1 cellular context compared by ENCODE assay signal in the genomic region with DNA sequence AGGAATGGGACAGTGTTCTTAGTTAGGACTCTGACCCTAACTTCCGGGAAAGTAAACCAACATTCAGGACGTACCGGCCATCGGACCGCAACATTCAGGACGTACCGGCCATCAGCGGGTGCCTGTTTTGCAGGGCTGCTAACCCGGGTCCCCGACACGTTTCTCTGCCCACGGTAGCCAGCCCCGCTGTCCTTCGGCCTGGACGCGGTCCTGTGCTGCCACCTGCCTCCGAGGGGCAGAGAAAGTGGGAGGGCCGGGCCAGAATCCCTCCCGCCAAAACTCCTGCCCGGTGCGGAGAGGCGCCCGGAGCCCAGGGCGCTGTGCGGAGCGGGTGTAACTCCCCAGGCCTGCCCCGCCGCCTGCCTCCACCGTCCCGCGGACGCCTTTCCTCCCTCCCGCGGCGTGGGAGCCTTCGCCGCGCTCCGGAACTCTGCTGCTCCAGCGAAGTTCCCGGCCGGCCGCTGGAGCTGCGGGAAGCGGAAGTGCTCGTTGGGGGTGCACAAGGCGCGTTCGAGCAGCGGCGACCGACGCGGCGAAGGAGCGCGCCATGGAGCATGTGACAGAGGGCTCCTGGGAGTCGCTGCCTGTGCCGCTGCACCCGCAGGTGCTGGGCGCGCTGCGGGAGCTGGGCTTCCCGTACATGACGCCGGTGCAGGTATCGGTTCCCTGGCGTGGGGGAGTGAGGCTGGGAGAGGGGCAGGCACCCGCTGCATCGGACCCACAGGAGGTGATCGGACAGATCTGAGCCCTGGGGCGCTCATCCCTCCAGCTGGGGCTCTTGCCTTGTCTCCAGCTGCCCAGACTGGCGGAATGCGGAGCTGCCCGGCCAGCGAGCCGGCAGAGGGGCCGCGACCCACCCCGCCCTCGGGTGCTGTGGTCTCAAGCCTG.
TF ChIP-seq lines count a peak whose summit lies in the region.

A gene with protein sequence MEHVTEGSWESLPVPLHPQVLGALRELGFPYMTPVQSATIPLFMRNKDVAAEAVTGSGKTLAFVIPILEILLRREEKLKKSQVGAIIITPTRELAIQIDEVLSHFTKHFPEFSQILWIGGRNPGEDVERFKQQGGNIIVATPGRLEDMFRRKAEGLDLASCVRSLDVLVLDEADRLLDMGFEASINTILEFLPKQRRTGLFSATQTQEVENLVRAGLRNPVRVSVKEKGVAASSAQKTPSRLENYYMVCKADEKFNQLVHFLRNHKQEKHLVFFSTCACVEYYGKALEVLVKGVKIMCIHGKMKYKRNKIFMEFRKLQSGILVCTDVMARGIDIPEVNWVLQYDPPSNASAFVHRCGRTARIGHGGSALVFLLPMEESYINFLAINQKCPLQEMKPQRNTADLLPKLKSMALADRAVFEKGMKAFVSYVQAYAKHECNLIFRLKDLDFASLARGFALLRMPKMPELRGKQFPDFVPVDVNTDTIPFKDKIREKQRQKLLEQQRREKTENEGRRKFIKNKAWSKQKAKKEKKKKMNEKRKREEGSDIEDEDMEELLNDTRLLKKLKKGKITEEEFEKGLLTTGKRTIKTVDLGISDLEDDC (plus strand): TSS at position 498 of the 888 bp plus-strand sequence. CDS start 50 bp downstream, at position 548.

TF ChIP-seq in GM12878, 131 proteins besides CTCF, POLR2A, EP300 and RAD21 (continued from another document and continues in another):
- TF ChIP-seq ZNF592 (IDR thresholded peaks at IDR 0.05) (peak; percentile 34; the same call in 1 of the 2 replicates), MYC (IDR thresholded peaks at IDR 0.05; ENCODE audit: insufficient read depth, insufficient read length, insufficient replicate concordance, low read length, severe bottlenecking) (peak; percentile 99), ZSCAN29 (IDR thresholded peaks at IDR 0.05) (peak; percentile 20; the same call in 1 of the 2 replicates), RCOR1 (conservative IDR thresholded peaks at IDR 0.05; ENCODE audit: low read depth, low read length) (no peak), ASH2L (IDR thresholded peaks at IDR 0.05; ENCODE audit: borderline replicate concordance, low read depth) (0 out of 2 replicates have a peak, but pooled peaks have one; percentile 89), ESRRA (IDR thresholded peaks at IDR 0.05; ENCODE audit: low read length) (no peak; the same call in none of the 2 replicates), CHD4 (IDR thresholded peaks at IDR 0.05) (no peak), MYB (IDR thresholded peaks at IDR 0.05; ENCODE audit: borderline replicate concordance, low read depth, low read length) (no peak), STAT3 (IDR thresholded peaks at IDR 0.05; ENCODE audit: low read depth, low read length) (no peak), CHD2 (IDR thresholded peaks at IDR 0.05; ENCODE audit: borderline replicate concordance, low read depth, low read length) (peak; percentile 75), ZNF274 (IDR thresholded peaks at IDR 0.05; ENCODE audit: insufficient read depth, insufficient read length) (no peak), BHLHE40 (IDR thresholded peaks at IDR 0.05; ENCODE audit: borderline replicate concordance in 1 of 2, low read depth in 2 of 2, low read length in 1 of 2) (peak; percentile 54 to 82; a peak in 3 of 4 replicates), JUND (IDR thresholded peaks at IDR 0.05; ENCODE audit: low read depth, low read length) (no peak), CREM (IDR thresholded peaks at IDR 0.05; ENCODE audit: low read depth) (peak; percentile 97), IKZF2 (IDR thresholded peaks at IDR 0.05) (peak; percentile 34 to 73; a peak in 2 of 4 replicates)
- TF ChIP-seq, protein P1, sequence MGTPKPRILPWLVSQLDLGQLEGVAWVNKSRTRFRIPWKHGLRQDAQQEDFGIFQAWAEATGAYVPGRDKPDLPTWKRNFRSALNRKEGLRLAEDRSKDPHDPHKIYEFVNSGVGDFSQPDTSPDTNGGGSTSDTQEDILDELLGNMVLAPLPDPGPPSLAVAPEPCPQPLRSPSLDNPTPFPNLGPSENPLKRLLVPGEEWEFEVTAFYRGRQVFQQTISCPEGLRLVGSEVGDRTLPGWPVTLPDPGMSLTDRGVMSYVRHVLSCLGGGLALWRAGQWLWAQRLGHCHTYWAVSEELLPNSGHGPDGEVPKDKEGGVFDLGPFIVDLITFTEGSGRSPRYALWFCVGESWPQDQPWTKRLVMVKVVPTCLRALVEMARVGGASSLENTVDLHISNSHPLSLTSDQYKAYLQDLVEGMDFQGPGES (IDR thresholded peaks at IDR 0.05) = 0 out of 2 replicates have a peak, but pooled peaks have one; percentile 16
- TF ChIP-seq, protein P2, sequence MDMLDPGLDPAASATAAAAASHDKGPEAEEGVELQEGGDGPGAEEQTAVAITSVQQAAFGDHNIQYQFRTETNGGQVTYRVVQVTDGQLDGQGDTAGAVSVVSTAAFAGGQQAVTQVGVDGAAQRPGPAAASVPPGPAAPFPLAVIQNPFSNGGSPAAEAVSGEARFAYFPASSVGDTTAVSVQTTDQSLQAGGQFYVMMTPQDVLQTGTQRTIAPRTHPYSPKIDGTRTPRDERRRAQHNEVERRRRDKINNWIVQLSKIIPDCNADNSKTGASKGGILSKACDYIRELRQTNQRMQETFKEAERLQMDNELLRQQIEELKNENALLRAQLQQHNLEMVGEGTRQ (IDR thresholded peaks at IDR 0.05; ENCODE audit: borderline replicate concordance, low read depth, low read length) = peak; percentile 37
- TF ChIP-seq, protein P3, sequence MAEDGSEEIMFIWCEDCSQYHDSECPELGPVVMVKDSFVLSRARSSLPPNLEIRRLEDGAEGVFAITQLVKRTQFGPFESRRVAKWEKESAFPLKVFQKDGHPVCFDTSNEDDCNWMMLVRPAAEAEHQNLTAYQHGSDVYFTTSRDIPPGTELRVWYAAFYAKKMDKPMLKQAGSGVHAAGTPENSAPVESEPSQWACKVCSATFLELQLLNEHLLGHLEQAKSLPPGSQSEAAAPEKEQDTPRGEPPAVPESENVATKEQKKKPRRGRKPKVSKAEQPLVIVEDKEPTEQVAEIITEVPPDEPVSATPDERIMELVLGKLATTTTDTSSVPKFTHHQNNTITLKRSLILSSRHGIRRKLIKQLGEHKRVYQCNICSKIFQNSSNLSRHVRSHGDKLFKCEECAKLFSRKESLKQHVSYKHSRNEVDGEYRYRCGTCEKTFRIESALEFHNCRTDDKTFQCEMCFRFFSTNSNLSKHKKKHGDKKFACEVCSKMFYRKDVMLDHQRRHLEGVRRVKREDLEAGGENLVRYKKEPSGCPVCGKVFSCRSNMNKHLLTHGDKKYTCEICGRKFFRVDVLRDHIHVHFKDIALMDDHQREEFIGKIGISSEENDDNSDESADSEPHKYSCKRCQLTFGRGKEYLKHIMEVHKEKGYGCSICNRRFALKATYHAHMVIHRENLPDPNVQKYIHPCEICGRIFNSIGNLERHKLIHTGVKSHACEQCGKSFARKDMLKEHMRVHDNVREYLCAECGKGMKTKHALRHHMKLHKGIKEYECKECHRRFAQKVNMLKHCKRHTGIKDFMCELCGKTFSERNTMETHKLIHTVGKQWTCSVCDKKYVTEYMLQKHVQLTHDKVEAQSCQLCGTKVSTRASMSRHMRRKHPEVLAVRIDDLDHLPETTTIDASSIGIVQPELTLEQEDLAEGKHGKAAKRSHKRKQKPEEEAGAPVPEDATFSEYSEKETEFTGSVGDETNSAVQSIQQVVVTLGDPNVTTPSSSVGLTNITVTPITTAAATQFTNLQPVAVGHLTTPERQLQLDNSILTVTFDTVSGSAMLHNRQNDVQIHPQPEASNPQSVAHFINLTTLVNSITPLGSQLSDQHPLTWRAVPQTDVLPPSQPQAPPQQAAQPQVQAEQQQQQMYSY (CRISPR knock-in tag; IDR thresholded peaks at IDR 0.05) = no peak; the same call in 1 of the 2 replicates
- TF ChIP-seq, protein P4, sequence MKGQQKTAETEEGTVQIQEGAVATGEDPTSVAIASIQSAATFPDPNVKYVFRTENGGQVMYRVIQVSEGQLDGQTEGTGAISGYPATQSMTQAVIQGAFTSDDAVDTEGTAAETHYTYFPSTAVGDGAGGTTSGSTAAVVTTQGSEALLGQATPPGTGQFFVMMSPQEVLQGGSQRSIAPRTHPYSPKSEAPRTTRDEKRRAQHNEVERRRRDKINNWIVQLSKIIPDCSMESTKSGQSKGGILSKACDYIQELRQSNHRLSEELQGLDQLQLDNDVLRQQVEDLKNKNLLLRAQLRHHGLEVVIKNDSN (IDR thresholded peaks at IDR 0.05; ENCODE audit: borderline replicate concordance, extremely low read length, insufficient read depth, low read depth, low read length) = peak; percentile 80
- TF ChIP-seq, protein P5, sequence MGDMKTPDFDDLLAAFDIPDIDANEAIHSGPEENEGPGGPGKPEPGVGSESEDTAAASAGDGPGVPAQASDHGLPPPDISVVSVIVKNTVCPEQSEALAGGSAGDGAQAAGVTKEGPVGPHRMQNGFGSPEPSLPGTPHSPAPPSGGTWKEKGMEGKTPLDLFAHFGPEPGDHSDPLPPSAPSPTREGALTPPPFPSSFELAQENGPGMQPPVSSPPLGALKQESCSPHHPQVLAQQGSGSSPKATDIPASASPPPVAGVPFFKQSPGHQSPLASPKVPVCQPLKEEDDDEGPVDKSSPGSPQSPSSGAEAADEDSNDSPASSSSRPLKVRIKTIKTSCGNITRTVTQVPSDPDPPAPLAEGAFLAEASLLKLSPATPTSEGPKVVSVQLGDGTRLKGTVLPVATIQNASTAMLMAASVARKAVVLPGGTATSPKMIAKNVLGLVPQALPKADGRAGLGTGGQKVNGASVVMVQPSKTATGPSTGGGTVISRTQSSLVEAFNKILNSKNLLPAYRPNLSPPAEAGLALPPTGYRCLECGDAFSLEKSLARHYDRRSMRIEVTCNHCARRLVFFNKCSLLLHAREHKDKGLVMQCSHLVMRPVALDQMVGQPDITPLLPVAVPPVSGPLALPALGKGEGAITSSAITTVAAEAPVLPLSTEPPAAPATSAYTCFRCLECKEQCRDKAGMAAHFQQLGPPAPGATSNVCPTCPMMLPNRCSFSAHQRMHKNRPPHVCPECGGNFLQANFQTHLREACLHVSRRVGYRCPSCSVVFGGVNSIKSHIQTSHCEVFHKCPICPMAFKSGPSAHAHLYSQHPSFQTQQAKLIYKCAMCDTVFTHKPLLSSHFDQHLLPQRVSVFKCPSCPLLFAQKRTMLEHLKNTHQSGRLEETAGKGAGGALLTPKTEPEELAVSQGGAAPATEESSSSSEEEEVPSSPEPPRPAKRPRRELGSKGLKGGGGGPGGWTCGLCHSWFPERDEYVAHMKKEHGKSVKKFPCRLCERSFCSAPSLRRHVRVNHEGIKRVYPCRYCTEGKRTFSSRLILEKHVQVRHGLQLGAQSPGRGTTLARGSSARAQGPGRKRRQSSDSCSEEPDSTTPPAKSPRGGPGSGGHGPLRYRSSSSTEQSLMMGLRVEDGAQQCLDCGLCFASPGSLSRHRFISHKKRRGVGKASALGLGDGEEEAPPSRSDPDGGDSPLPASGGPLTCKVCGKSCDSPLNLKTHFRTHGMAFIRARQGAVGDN (IDR thresholded peaks at IDR 0.05) = peak; percentile 74
- TF ChIP-seq, protein P6, sequence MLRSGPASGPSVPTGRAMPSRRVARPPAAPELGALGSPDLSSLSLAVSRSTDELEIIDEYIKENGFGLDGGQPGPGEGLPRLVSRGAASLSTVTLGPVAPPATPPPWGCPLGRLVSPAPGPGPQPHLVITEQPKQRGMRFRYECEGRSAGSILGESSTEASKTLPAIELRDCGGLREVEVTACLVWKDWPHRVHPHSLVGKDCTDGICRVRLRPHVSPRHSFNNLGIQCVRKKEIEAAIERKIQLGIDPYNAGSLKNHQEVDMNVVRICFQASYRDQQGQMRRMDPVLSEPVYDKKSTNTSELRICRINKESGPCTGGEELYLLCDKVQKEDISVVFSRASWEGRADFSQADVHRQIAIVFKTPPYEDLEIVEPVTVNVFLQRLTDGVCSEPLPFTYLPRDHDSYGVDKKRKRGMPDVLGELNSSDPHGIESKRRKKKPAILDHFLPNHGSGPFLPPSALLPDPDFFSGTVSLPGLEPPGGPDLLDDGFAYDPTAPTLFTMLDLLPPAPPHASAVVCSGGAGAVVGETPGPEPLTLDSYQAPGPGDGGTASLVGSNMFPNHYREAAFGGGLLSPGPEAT (IDR thresholded peaks at IDR 0.05; ENCODE audit: low read depth) = peak; percentile 100
- TF ChIP-seq, protein P7, sequence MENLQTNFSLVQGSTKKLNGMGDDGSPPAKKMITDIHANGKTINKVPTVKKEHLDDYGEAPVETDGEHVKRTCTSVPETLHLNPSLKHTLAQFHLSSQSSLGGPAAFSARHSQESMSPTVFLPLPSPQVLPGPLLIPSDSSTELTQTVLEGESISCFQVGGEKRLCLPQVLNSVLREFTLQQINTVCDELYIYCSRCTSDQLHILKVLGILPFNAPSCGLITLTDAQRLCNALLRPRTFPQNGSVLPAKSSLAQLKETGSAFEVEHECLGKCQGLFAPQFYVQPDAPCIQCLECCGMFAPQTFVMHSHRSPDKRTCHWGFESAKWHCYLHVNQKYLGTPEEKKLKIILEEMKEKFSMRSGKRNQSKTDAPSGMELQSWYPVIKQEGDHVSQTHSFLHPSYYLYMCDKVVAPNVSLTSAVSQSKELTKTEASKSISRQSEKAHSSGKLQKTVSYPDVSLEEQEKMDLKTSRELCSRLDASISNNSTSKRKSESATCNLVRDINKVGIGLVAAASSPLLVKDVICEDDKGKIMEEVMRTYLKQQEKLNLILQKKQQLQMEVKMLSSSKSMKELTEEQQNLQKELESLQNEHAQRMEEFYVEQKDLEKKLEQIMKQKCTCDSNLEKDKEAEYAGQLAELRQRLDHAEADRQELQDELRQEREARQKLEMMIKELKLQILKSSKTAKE (IDR thresholded peaks at IDR 0.05; ENCODE audit: low read depth, poor library complexity, severe bottlenecking) = no peak
